Comparison of ENCODE assay signal across 22 cellular contexts in the genomic region with DNA sequence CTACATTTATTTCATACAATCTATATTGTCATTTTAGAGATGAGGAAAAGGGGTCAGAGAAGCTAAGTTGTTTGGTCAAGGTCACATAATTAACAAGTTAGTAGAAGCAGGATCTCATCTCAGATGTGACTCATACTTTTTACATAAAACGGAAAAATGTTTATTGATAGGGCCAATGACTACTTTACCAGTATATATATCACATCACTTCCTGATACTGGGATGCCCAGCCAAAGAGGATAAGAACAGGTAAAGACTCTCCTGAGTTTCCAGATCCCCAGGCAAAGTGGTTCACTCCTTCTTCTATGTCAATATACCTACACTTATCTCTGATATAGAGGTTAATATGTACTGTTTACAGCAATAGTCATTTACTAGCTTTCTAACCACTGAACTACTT. TPM values are rescaled to one million over a fixed set of nuclear protein-coding genes. Genes with fewer than 3 reads are reported as not detected.
"Had no signal": no experiment of that assay in that cellular context is flagged by ENCODE, and none has a peak within 500 bp of the region (broad histone marks: within the 10 kb centered on the region; RNA-seq: fewer than 3 reads in every experiment).

No MANE protein-coding gene starts in this region.

- H3K27me3 Mint-ChIP-seq: activated naive CD8-positive, alpha-beta T cell treated with anti-CD3 and anti-CD28 coated beads, Interleukin-2, amount 10 ng/mL, durations not matched to agents 7 days and 5 days; T-helper 17 cell had no signal

- H3K4me1 Mint-ChIP-seq: activated naive CD8-positive, alpha-beta T cell treated with anti-CD3 and anti-CD28 coated beads, Interleukin-2, amount 10 ng/mL, durations not matched to agents 7 days and 5 days; WTC11 had no signal

- H3K4me3 Mint-ChIP-seq: activated naive CD8-positive, alpha-beta T cell treated with anti-CD3 and anti-CD28 coated beads, Interleukin-2, amount 10 ng/mL, durations not matched to agents 7 days and 5 days; activated T-cell treated with anti-CD3 and anti-CD28 coated beads, Interleukin-2, amount 50 U/mL, for 72 hours; T-helper 17 cell; WTC11 had no signal

- H3K27ac Mint-ChIP-seq: activated naive CD8-positive, alpha-beta T cell treated with anti-CD3 and anti-CD28 coated beads, Interleukin-2, amount 10 ng/mL, durations not matched to agents 7 days and 5 days; activated T-cell treated with anti-CD3 and anti-CD28 coated beads, Interleukin-2, amount 50 U/mL, for 72 hours; T-helper 17 cell; WTC11 had no signal

- H3K4me1 ChIP-seq: adrenal gland had no signal

- H3K9me3 Mint-ChIP-seq: activated naive CD8-positive, alpha-beta T cell treated with anti-CD3 and anti-CD28 coated beads, Interleukin-2, amount 10 ng/mL, durations not matched to agents 7 days and 5 days; activated T-cell treated with anti-CD3 and anti-CD28 coated beads, Interleukin-2, amount 50 U/mL, for 72 hours; WTC11 had no signal

- H3K36me3 Mint-ChIP-seq: activated naive CD8-positive, alpha-beta T cell treated with anti-CD3 and anti-CD28 coated beads, Interleukin-2, amount 10 ng/mL, durations not matched to agents 7 days and 5 days had no signal

- DNase-seq: activated CD4-positive, alpha-beta T cell treated with anti-CD3 and anti-CD28 coated beads for 48 hours; activated CD4-positive, alpha-beta T cell treated with anti-CD3 and anti-CD28 coated beads, Interleukin-2, amount 50 U/mL, for 4 hours; activated CD4-positive, CD25-positive, alpha-beta regulatory T cell treated with anti-CD3 and anti-CD28 coated beads, Interleukin-2, amount 50 U/mL, for 72 hours; activated CD8-positive, alpha-beta memory T cell treated with anti-CD3 and anti-CD28 coated beads for 24 hours; activated naive CD4-positive, alpha-beta T cell treated with anti-CD3 and anti-CD28 coated beads, Interleukin-2, amount 50 U/mL, for 16 hours; activated naive CD8-positive, alpha-beta T cell treated with anti-CD3 and anti-CD28 coated beads, Interleukin-2, amount 10 ng/mL, durations not matched to agents 7 days and 5 days; activated T-cell treated with anti-CD3 and anti-CD28 coated beads, Interleukin-2, amount 50 U/mL, for 72 hours; adrenal gland; anterior cingulate cortex; cerebellar nuclear complex; MM.1S; NCI-H1105; NCI-H1436; NCI-H1694 treated with DMSO at 0.1 percent for 48 hours; NCI-H2081; NCI-H510A treated with DMSO at 0.1 percent for 48 hours; SIG-M5; T-helper 17 cell; T-helper 9 cell had no signal

- H3K27ac ChIP-seq: adrenal gland had no signal

- H3K4me3 ChIP-seq: adrenal gland had no signal

- ATAC-seq: activated T-cell treated with anti-CD3 and anti-CD28 coated beads, Interleukin-2, amount 50 U/mL, for 72 hours; T-helper 17 cell; WTC11 had no signal

- H3K9me3 ChIP-seq: adrenal gland had no signal

- H3K27me3 ChIP-seq: adrenal gland had no signal

RNA-seq across cellular contexts. Expression of gene DIO1, which starts 25.4 kb away (rescaled TPM):
- total RNA-seq: activated naive CD8-positive, alpha-beta T cell treated with anti-CD3 and anti-CD28 coated beads, Interleukin-2, amount 10 ng/mL, durations not matched to agents 7 days and 5 days; activated T-cell treated with anti-CD3 and anti-CD28 coated beads, Interleukin-2, amount 50 U/mL, for 72 hours; cardiac septum; RPMI7951; T-helper 17 cell; WTC11 had no signal
